In genomic region chr3:99817437-99818240, GRCh38 we compare ENCODE assay signal across 8 cellular contexts. TPM values are rescaled to one million over a fixed set of nuclear protein-coding genes. Genes with fewer than 3 reads are reported as not detected.
DNase-seq lines count a peak whose midpoint lies in the region; ATAC-seq, FAIRE-seq and TF ChIP-seq lines count a peak whose summit lies in the region.

CMSS1 (plus strand) TSS chr3:99817862.

- H3K27ac Mint-ChIP-seq in T-cell (peak within 1 kb of the TSS; percentile 99), type B pancreatic cell (peak within 1 kb of the TSS; percentile 100)

- peak; percentile 63 for TF ChIP-seq POLR2A in GM12891 (IDR thresholded peaks at IDR 0.05; ENCODE audit: low read depth, low read length)

- DNase-seq in GM12891 (ENCODE audit: insufficient read length, low spot score) (peak; percentile 74), NCI-H1436 treated with DMSO at 0.1 percent for 48 hours (lab: John Stamatoyannopoulos, UW) (peak; percentile 73), T-cell (peak; percentile 85 to 99 (median 96)), cardiac septum (ENCODE audit: low spot score) (peak; percentile 98), pons (ENCODE audit: low spot score) (peak; percentile 86), type B pancreatic cell (ENCODE audit: extremely low spot score, unreplicated experiment) (peak; percentile 96)

- H3K4me3 Mint-ChIP-seq in T-cell: peak within 1 kb of the TSS; percentile 86 to 98 (median 96)
- H3K4me3 Mint-ChIP-seq in type B pancreatic cell: peak within 1 kb of the TSS; percentile 99

- CTCF ChIA-PET in T-cell (lab: Charles Lee): interaction anchor here (0.6 to 1.6 kb wide), 7 partner anchors 9 to 443 kb away, joined by 3 to 17 read pairs (median 4); partner anchors contain the start of gene TBC1D23 (in 1 of the 2)

- intact Hi-C loops in cardiac septum (cut with DNase I): loop anchor here (5.0 kb wide), 1 partner anchor 445 kb away; the partner anchor contains the start of gene TBC1D23

- peak; percentile 99 for ATAC-seq in HG02840 (IDR thresholded peaks at IDR 0.05; ENCODE audit: low FRiP score, unreplicated experiment)
- peak; percentile 87 to 94 (median 94) for ATAC-seq in T-cell (replicated peaks in 1 of 4)

- FAIRE-seq in GM12891 (lab: Jason Lieb, UNC): peak; percentile 90

- POLR2A ChIA-PET in T-cell (lab: Charles Lee): interaction anchor here (0.6 to 1.1 kb wide), 7 partner anchors 12 to 1261 kb away, joined by 3 to 9 read pairs (median 4); partner anchors contain the start of genes DCBLD2 (in 1 of the 2) and TBC1D23 (in 1 of the 2)

- TF ChIP-seq CTCF in type B pancreatic cell (conservative IDR thresholded peaks at IDR 0.05): peak; percentile 58

- H3K4me1 Mint-ChIP-seq in T-cell (peaks cover 41 to 50% (median 48%) of the 10 kb centered on the region in 3 donors), type B pancreatic cell (ENCODE audit: unreplicated experiment) (peaks cover 27% of the 10 kb centered on the region)

- no peak within 1 kb of the TSS for H3K27ac ChIP-seq in adipose tissue (ENCODE audit: low read depth, low read length)

- 0 to 1% (median 0%) methylated on average over 60 of the region's 60 CpGs for WGBS in adipose tissue, 3 donors

- H3K36me3 Mint-ChIP-seq in T-cell: peaks cover 3% of the 10 kb centered on the region
- H3K36me3 Mint-ChIP-seq in type B pancreatic cell: peaks cover 5% of the 10 kb centered on the region

- no peaks in the 10 kb centered on the region for H3K27me3 Mint-ChIP-seq in T-cell
- peaks cover under 1% of the 10 kb centered on the region for H3K27me3 Mint-ChIP-seq in type B pancreatic cell

- H3K9me3 Mint-ChIP-seq in T-cell (no peaks in the 10 kb centered on the region), type B pancreatic cell (no peaks in the 10 kb centered on the region)

TF ChIP-seq in GM12891, 5 proteins besides CTCF, POLR2A, EP300 and RAD21:
- TF ChIP-seq PAX5 (IDR thresholded peaks at IDR 0.05; ENCODE audit: insufficient read depth, low read length, severe bottlenecking): no peak
- peak; percentile 45; the same call in 1 of the 2 replicates for TF ChIP-seq TAF1 (IDR thresholded peaks at IDR 0.05; ENCODE audit: low read depth, low read length)
- peak; percentile 59; the same call in 1 of the 2 replicates for TF ChIP-seq POLR2AphosphoS5 (IDR thresholded peaks at IDR 0.05; ENCODE audit: low read depth, low read length)
- TF ChIP-seq SPI1 (IDR thresholded peaks at IDR 0.05; ENCODE audit: low read depth, low read length): no peak
- 0 out of 2 replicates have a peak, but pooled peaks have one; percentile 34 for TF ChIP-seq POU2F2 (IDR thresholded peaks at IDR 0.05; ENCODE audit: low read depth, low read length)

RNA-seq across cellular contexts. Expression of gene CMSS1, which starts in this region (rescaled TPM):
- polyA plus RNA-seq in GM12891 (2012; ENCODE audit: low read depth, missing spikeins): 37.4 TPM
- 10 to 100 TPM; 16.2 to 22.0 (median 18.3) TPM for total RNA-seq in T-cell
- polyA plus RNA-seq in adipose tissue: 10 to 100 TPM; 19.7 to 30.5 (median 27.6) TPM
- total RNA-seq in cardiac septum: 22.0 TPM
- 14.5 and 34.1 TPM in 2 replicates for total RNA-seq in type B pancreatic cell (ENCODE audit: low replicate concordance)
